In the genomic region with DNA sequence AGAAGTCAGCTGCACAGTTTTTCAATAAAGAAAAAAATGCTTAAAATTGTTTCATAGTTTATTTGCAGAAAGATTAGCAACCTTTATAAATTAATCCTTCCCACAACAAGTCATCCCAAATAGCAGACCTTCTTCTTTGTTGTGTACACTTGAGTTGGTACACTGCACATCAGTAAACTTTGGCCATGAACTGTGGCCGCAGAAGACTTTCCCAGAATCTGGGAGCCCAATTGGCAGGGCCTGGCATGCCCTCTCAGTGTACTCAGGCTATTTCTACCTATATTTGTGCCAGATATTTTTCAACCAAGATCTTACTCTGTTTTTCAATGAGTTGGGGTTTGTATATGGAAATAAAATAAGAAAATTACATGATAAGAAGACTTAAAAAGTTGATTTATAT, we compare ENCODE assay signal across 23 cellular contexts.
"Had no signal": no experiment of that assay in that cellular context is flagged by ENCODE, and none has a peak within 500 bp of the region (broad histone marks: within the 10 kb centered on the region; RNA-seq: fewer than 3 reads in every experiment).

No MANE protein-coding gene starts in this region.

- H3K27ac ChIP-seq: epithelial cell of prostate, esophagus muscularis mucosa, gastrocnemius medialis, left lung, lower lobe of right lung, parathyroid adenoma, prostate gland, spleen, tibial artery, upper lobe of left lung, vagina had no signal

- H3K4me3 Mint-ChIP-seq: memory B cell; mesothelial cell of epicardium; natural killer cell treated with Interleukin-12 subunit alpha and Interleukin-12 subunit beta and Interleukin-15 and Interleukin-18, amount 100 ng/mL, for 72 hours; stimulated activated memory B cell treated with anti-CD40 and anti-IgM and Interleukin-4, amounts not matched to agents 10 μg/mL and 1 μg/mL and 100 μg/mL, for 72 hours; stimulated activated naive CD8-positive, alpha-beta T cell treated with anti-CD3 and anti-CD28 coated beads, Interleukin-15, Interleukin-2, amounts not matched to agents 100 ng/mL and 50 ng/mL, for 24 hours had no signal

- H3K9me3 Mint-ChIP-seq: memory B cell; natural killer cell treated with Interleukin-12 subunit alpha and Interleukin-12 subunit beta and Interleukin-15 and Interleukin-18, amount 100 ng/mL, for 72 hours; stimulated activated memory B cell treated with anti-CD40 and anti-IgM and Interleukin-4, amounts not matched to agents 10 μg/mL and 1 μg/mL and 100 μg/mL, for 72 hours; stimulated activated naive CD8-positive, alpha-beta T cell treated with anti-CD3 and anti-CD28 coated beads, Interleukin-15, Interleukin-2, amounts not matched to agents 100 ng/mL and 50 ng/mL, for 24 hours had no signal

- H3K27ac Mint-ChIP-seq: memory B cell; mesothelial cell of epicardium; natural killer cell treated with Interleukin-12 subunit alpha and Interleukin-12 subunit beta and Interleukin-15 and Interleukin-18, amount 100 ng/mL, for 72 hours; stimulated activated memory B cell treated with anti-CD40 and anti-IgM and Interleukin-4, amounts not matched to agents 10 μg/mL and 1 μg/mL and 100 μg/mL, for 72 hours; stimulated activated naive CD8-positive, alpha-beta T cell treated with anti-CD3 and anti-CD28 coated beads, Interleukin-15, Interleukin-2, amounts not matched to agents 100 ng/mL and 50 ng/mL, for 24 hours had no signal

- H3K27me3 ChIP-seq: dorsolateral prefrontal cortex, esophagus muscularis mucosa, gastrocnemius medialis, left lung, spleen, tibial artery, upper lobe of left lung, vagina had no signal

- H3K36me3 ChIP-seq: esophagus muscularis mucosa, gastrocnemius medialis, left lung, lower lobe of right lung, prostate gland, spleen, tibial artery, upper lobe of left lung, vagina had no signal

- DNase-seq: cortex of kidney; dorsolateral prefrontal cortex; effector memory CD4-positive, alpha-beta T cell; gastrocnemius medialis; left lung; lower lobe of right lung; spleen; stimulated activated CD4-positive, alpha-beta T cell treated with anti-CD3 and anti-CD28 coated beads, Interleukin-15, amount 100 ng/mL, for 24 hours; stimulated activated CD4-positive, alpha-beta T cell treated with anti-CD3 and anti-CD28 coated beads, Interleukin-1b, Interleukin-23, amount 100 ng/mL, for 48 hours; stimulated activated CD4-positive, alpha-beta T cell treated with anti-CD3 and anti-CD28 coated beads, Interleukin-4, amount 100 ng/mL, for 24 hours; tibial artery; upper lobe of left lung had no signal

- H3K36me3 Mint-ChIP-seq: memory B cell; mesothelial cell of epicardium; natural killer cell treated with Interleukin-12 subunit alpha and Interleukin-12 subunit beta and Interleukin-15 and Interleukin-18, amount 100 ng/mL, for 72 hours; stimulated activated memory B cell treated with anti-CD40 and anti-IgM and Interleukin-4, amounts not matched to agents 10 μg/mL and 1 μg/mL and 100 μg/mL, for 72 hours had no signal

- H3K4me1 ChIP-seq: left lung, lower lobe of right lung, parathyroid adenoma, prostate gland, spleen, upper lobe of left lung, vagina had no signal

- H2AFZ ChIP-seq: parathyroid adenoma had no signal

- H3K4me3 ChIP-seq: dorsolateral prefrontal cortex, esophagus muscularis mucosa, gastrocnemius medialis, left lung, lower lobe of right lung, prostate gland, spleen, tibial artery, upper lobe of left lung, vagina had no signal

- H3K9me3 ChIP-seq: gastrocnemius medialis, lower lobe of right lung, prostate gland, vagina had no signal

- H3K79me2 ChIP-seq: parathyroid adenoma had no signal

- H3K27me3 Mint-ChIP-seq: stimulated activated memory B cell treated with anti-CD40 and anti-IgM and Interleukin-4, amounts not matched to agents 10 μg/mL and 1 μg/mL and 100 μg/mL, for 72 hours had no signal

- ATAC-seq: gastrocnemius medialis; left lung; lower lobe of right lung; natural killer cell treated with Interleukin-12 subunit alpha and Interleukin-12 subunit beta and Interleukin-15 and Interleukin-18, amount 100 ng/mL, for 72 hours; sciatic nerve; stimulated activated memory B cell treated with anti-CD40 and anti-IgM and Interleukin-4, amounts not matched to agents 10 μg/mL and 1 μg/mL and 100 μg/mL, for 72 hours had no signal

- H3K9ac ChIP-seq: parathyroid adenoma had no signal
